8 cellular contexts compared by ENCODE assay signal in the genomic region with DNA sequence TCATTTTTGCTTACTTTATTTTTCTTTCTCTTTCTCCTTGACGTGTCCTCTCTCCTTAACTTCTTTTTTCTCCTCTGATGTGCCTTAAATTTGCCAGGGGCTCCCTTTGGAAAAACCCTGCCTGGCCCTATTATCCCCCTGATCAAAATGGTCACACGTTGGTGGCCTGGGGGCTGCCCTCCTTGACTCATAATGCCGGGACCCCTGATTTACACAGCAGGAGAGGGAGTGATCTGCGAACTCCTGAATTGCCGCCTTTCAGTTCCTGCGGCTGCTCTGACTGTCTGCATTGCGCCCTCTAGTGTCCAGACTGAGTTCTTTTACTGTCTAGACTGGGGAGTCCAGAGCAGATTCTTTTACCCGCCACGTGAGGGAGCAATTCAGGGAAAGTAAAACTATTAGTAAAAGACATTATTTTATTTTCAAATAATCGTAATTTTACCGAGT. TPM values are rescaled to one million over a fixed set of nuclear protein-coding genes. Genes with fewer than 3 reads are reported as not detected.
DNase-seq lines count a peak whose midpoint lies in the region; ATAC-seq and TF ChIP-seq lines count a peak whose summit lies in the region.

No MANE protein-coding gene starts in this region.

- CTCF ChIA-PET in activated CD8-positive, alpha-beta memory T cell treated with anti-CD3 and anti-CD28 coated beads, Interleukin-2, amount 10 ng/mL, durations not matched to agents 7 days and 5 days (lab: Charles Lee): interaction anchor here (0.9 to 5.0 kb wide), 19 partner anchors 8 to 346 kb away, joined by 3 to 87 read pairs (median 5); a partner anchor contains a TSS

- H3K4me3 Mint-ChIP-seq in activated CD8-positive, alpha-beta memory T cell treated with anti-CD3 and anti-CD28 coated beads, Interleukin-2, amount 10 ng/mL, durations not matched to agents 7 days and 5 days: peak overlapping the region; percentile 72
- peak overlapping the region; percentile 45 for H3K4me3 Mint-ChIP-seq in endothelial cell (ENCODE audit: unreplicated experiment)

- no peaks in the 10 kb centered on the region for H3K9me3 Mint-ChIP-seq in activated CD8-positive, alpha-beta memory T cell treated with anti-CD3 and anti-CD28 coated beads, Interleukin-2, amount 10 ng/mL, durations not matched to agents 7 days and 5 days (ENCODE audit: low read depth)
- no peaks in the 10 kb centered on the region for H3K9me3 Mint-ChIP-seq in endothelial cell (ENCODE audit: unreplicated experiment)

- ATAC-seq in GM21390 (IDR thresholded peaks at IDR 0.05; ENCODE audit: unreplicated experiment): peak; percentile 81
- ATAC-seq in activated CD8-positive, alpha-beta memory T cell treated with anti-CD3 and anti-CD28 coated beads, Interleukin-2, amount 10 ng/mL, durations not matched to agents 7 days and 5 days: peak; percentile 73

- peaks cover 70% of the 10 kb centered on the region for H3K4me1 Mint-ChIP-seq in activated CD8-positive, alpha-beta memory T cell treated with anti-CD3 and anti-CD28 coated beads, Interleukin-2, amount 10 ng/mL, durations not matched to agents 7 days and 5 days
- peaks cover 4% of the 10 kb centered on the region for H3K4me1 Mint-ChIP-seq in endothelial cell (ENCODE audit: unreplicated experiment)

- TF ChIP-seq CTCF in endothelial cell (IDR thresholded peaks at IDR 0.05; ENCODE audit: unreplicated experiment): peak; percentile 92

- peaks cover 15% of the 10 kb centered on the region for H3K36me3 Mint-ChIP-seq in activated CD8-positive, alpha-beta memory T cell treated with anti-CD3 and anti-CD28 coated beads, Interleukin-2, amount 10 ng/mL, durations not matched to agents 7 days and 5 days
- H3K36me3 Mint-ChIP-seq in endothelial cell (ENCODE audit: low read depth, unreplicated experiment): no peaks in the 10 kb centered on the region

- no peaks in the 10 kb centered on the region for H3K27me3 Mint-ChIP-seq in activated CD8-positive, alpha-beta memory T cell treated with anti-CD3 and anti-CD28 coated beads, Interleukin-2, amount 10 ng/mL, durations not matched to agents 7 days and 5 days
- H3K27me3 Mint-ChIP-seq in endothelial cell (ENCODE audit: unreplicated experiment): no peaks in the 10 kb centered on the region

- peak; percentile 78 for DNase-seq in DMS 273 treated with DMSO at 0.1 percent for 48 hours (lab: John Stamatoyannopoulos, UW)
- DNase-seq in HT1080 (ENCODE audit: low read depth): peak; percentile 71
- DNase-seq in NOMO-1 treated with DMSO at 0.1 percent for 48 hours (lab: John Stamatoyannopoulos, UW; ENCODE audit: unreplicated experiment): peak; percentile 94
- DNase-seq in activated CD8-positive, alpha-beta memory T cell treated with anti-CD3 and anti-CD28 coated beads, Interleukin-2, amount 10 ng/mL, durations not matched to agents 7 days and 5 days: peak; percentile 91
- peak; percentile 80 for DNase-seq in endothelial cell (ENCODE audit: low spot score)
- DNase-seq in mucosa of gallbladder (ENCODE audit: low spot score): peak; percentile 85
- DNase-seq in stimulated activated CD8-positive, alpha-beta memory T cell treated with anti-CD3 and anti-CD28 coated beads, Interleukin-7, amount 100 ng/mL, for 24 hours (ENCODE audit: low read depth): peak; percentile 53

- H3K27ac Mint-ChIP-seq in activated CD8-positive, alpha-beta memory T cell treated with anti-CD3 and anti-CD28 coated beads, Interleukin-2, amount 10 ng/mL, durations not matched to agents 7 days and 5 days: peak overlapping the region; percentile 90
- no peak overlapping the region for H3K27ac Mint-ChIP-seq in endothelial cell (ENCODE audit: unreplicated experiment)

RNA-seq across cellular contexts. Expression of a gene that starts 44.8 kb away (rescaled TPM):
- total RNA-seq in HT1080 (2014; rRNA removed; shearing (Covaris generic)): not detected in 2 replicates
- polyA plus RNA-seq in HT1080 (2015; cell fraction: cytosol; rRNA removed): not detected in 2 replicates
- polyA plus RNA-seq in HT1080 (2015; cell fraction: nucleus; rRNA removed): not detected in 2 replicates
- total RNA-seq in activated CD8-positive, alpha-beta memory T cell treated with anti-CD3 and anti-CD28 coated beads, Interleukin-2, amount 10 ng/mL, durations not matched to agents 7 days and 5 days: 1,000 to 10,000 TPM; 1,034 to 2,662 TPM
- total RNA-seq in endothelial cell (ENCODE audit: unreplicated experiment): not detected
- 2.8 TPM for total RNA-seq in mucosa of gallbladder

Comparison
In these comparisons a context has a peak if more than half of its experiments do, and no peak if none do; other contexts are left out.
1. Peak in every context shown above with its lines: DNase-seq and ATAC-seq.
2. RNA of a gene that starts 44.8 kb away (total RNA-seq): 1,034 to 2,662 TPM in activated CD8-positive, alpha-beta memory T cell treated with anti-CD3 and anti-CD28 coated beads, Interleukin-2, amount 10 ng/mL, durations not matched to agents 7 days and 5 days; 2.8 TPM in mucosa of gallbladder (single experiment), not detected in HT1080 and not detected in endothelial cell (single experiment); every median in the first group is over 100 times any median in the second.